ENCODE assay signal across 18 cellular contexts in the genomic region with DNA sequence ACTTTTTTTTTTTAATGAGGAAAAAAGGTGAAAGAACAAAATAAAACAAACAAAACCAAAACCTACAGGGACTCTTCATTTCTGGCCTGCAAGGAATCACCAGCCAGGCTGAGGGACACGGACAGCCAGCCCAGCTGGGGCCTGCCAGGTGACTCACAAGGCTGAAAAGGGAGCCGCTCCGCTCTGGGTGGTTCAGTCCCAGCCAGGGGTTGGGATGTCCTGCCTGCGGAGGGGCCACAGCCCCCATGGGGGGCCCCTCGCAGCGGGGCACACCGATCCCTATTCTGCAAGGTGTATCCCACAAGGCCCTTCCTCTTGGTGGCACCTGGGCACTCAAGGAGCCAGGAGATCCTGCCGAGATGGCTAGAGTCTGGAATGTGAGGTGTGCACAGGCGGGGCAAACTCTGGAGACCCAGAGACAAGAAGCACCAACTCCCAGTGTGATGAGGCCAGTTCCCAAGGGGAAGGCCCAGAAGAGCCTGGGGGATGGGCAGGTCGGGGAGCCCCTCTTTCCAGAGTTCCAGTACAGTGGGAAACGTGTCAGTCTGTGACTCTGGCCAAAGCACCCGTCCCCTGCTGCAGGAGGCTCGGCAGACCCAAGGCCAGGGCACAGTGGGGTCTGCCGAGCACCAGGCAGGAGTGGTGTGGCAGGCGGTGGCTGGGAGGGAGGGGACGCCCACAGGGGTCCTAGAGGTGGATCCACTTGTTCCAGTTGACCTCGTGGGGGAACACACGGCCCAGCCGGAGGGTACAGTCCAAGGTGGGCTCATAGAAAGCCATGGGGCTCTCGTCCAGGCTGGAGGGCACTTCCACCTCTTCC. TPM values are rescaled to one million over a fixed set of nuclear protein-coding genes. Genes with fewer than 3 reads are reported as not detected.
A peak's percentile ranks its signal among the peaks of the same experiment; 100 is the strongest.
DNase-seq lines count a peak whose midpoint lies in the region; ATAC-seq and TF ChIP-seq lines count a peak whose summit lies in the region.
"Had no signal": no experiment of that assay in that cellular context is flagged by ENCODE, and none has a peak within 500 bp of the region (broad histone marks: within the 10 kb centered on the region; RNA-seq: fewer than 3 reads in every experiment).

No MANE protein-coding gene starts in this region.

- H3K79me2 ChIP-seq in H9 (ENCODE audit: insufficient read depth, low read length) = no peaks in the 10 kb centered on the region

- peaks cover 76% of the 10 kb centered on the region for H3K36me3 Mint-ChIP-seq in effector memory CD8-positive, alpha-beta T cell (ENCODE audit: insufficient read depth)
- H3K36me3 Mint-ChIP-seq in naive thymus-derived CD8-positive, alpha-beta T cell = peaks cover 0 to 15% (median 12%) of the 10 kb centered on the region in 3 donors
- peaks cover 12 to 58% (median 36%) of the 10 kb centered on the region in 3 experiments for H3K36me3 Mint-ChIP-seq in H9 (ENCODE audit: insufficient read depth in 1 of 3, low read depth in 3 of 3)

- no peak overlapping the region for H3K14ac ChIP-seq in H9 (ENCODE audit: insufficient read depth, low read length)

- H3K4me3 Mint-ChIP-seq in effector memory CD8-positive, alpha-beta T cell = peak overlapping the region; percentile 33 to 94
- peak overlapping the region in 5 of 10 donors; percentile 15 to 75 (median 36) for H3K4me3 Mint-ChIP-seq in naive thymus-derived CD8-positive, alpha-beta T cell
- no peak overlapping the region for H3K4me3 Mint-ChIP-seq in H9
- H3K4me3 Mint-ChIP-seq: activated CD8-positive, alpha-beta T cell treated with anti-CD3 and anti-CD28 coated beads, Interleukin-2, amount 10 ng/mL, durations not matched to agents 7 days and 5 days; endodermal cell; WTC11 had no signal

- H2AFZ ChIP-seq in H9 (ENCODE audit: low read length) = no peak overlapping the region

- no peaks in the 10 kb centered on the region for H3K23me2 ChIP-seq in H9 (ENCODE audit: insufficient read length, low read depth, low read length, poor library complexity, severe bottlenecking)

- H2BK12ac ChIP-seq in H9 (ENCODE audit: insufficient read length, low read depth, low read length) = no peak overlapping the region

- H4K5ac ChIP-seq in H9 (ENCODE audit: insufficient read length, low read depth, low read length) = no peak overlapping the region

- DNase-seq in AG20443 (ENCODE audit: low spot score) = peak; percentile 61
- DNase-seq in GM03348 (ENCODE audit: low spot score) = peak; percentile 60
- no peak for DNase-seq in effector memory CD8-positive, alpha-beta T cell
- DNase-seq in naive thymus-derived CD8-positive, alpha-beta T cell = no peak
- no peak for DNase-seq in activated CD4-positive, CD25-positive, alpha-beta regulatory T cell (lab: John Stamatoyannopoulos, UW)
- DNase-seq in GF-D8 (lab: John Stamatoyannopoulos, UW) = no peak
- no peak for DNase-seq in EL
- DNase-seq in H9 = no peak
- DNase-seq: activated CD8-positive, alpha-beta T cell treated with anti-CD3 and anti-CD28 coated beads, Interleukin-2, amount 10 ng/mL, durations not matched to agents 7 days and 5 days; central memory CD4-positive, alpha-beta T cell; endodermal cell; Kasumi-1; NCI-H524 treated with DMSO at 0.1 percent for 48 hours; SIG-M5; T-helper 2 cell had no signal

- H4K20me1 ChIP-seq in H9 (ENCODE audit: control insufficient read depth, insufficient read depth, insufficient read length) = no peaks in the 10 kb centered on the region

- TF ChIP-seq CTCF in H9 (conservative IDR thresholded peaks at IDR 0.05) = no peak

- H3K9me3 Mint-ChIP-seq in effector memory CD8-positive, alpha-beta T cell = no peaks in the 10 kb centered on the region
- H3K9me3 Mint-ChIP-seq in naive thymus-derived CD8-positive, alpha-beta T cell = no peaks in the 10 kb centered on the region
- H3K9me3 Mint-ChIP-seq in H9 = no peaks in the 10 kb centered on the region
- H3K9me3 Mint-ChIP-seq: endodermal cell, WTC11 had no signal

- no peak overlapping the region for H4K91ac ChIP-seq in H9 (ENCODE audit: insufficient read length, low read depth, low read length)

- no peak overlapping the region for H2BK20ac ChIP-seq in H9 (ENCODE audit: low read depth, low read length, poor library complexity, severe bottlenecking)

- no peak overlapping the region for H3K4me2 ChIP-seq in H9 (ENCODE audit: insufficient read depth, insufficient read length, low read length)
- H3K4me2 ChIP-seq: smooth muscle cell had no signal

- no peaks in the 10 kb centered on the region for H3K4me1 ChIP-seq in H9 (ENCODE audit: insufficient read depth, low read length)

- no peak overlapping the region for H3T11ph ChIP-seq in H9 (ENCODE audit: low read length)

- no peaks in the 10 kb centered on the region for H3K79me1 ChIP-seq in H9 (ENCODE audit: insufficient read depth, low read depth, low read length, poor library complexity, severe bottlenecking)

- H3K18ac ChIP-seq in H9 (ENCODE audit: insufficient read length, low read depth, low read length) = no peak overlapping the region

- no peak overlapping the region for H3K27ac ChIP-seq in H9 (ENCODE audit: insufficient read length, low read depth, low read length)
- H3K27ac ChIP-seq: suprapubic skin had no signal

- H3K27me3 Mint-ChIP-seq in effector memory CD8-positive, alpha-beta T cell = no peaks in the 10 kb centered on the region
- H3K27me3 Mint-ChIP-seq in naive thymus-derived CD8-positive, alpha-beta T cell = no peaks in the 10 kb centered on the region
- no peaks in the 10 kb centered on the region; the same call in 1 of the 2 replicates for H3K27me3 Mint-ChIP-seq in H9 (ENCODE audit: low read depth)

- POLR2A ChIA-PET in naive thymus-derived CD8-positive, alpha-beta T cell (lab: Charles Lee) = interaction anchor here (0.6 to 8.8 kb wide), 9 partner anchors 11 to 306 kb away, joined by 3 to 120 read pairs (median 3); a partner anchor contains a TSS

- H3K27me3 ChIP-seq in H9 (ENCODE audit: insufficient read depth, low read length) = no peaks in the 10 kb centered on the region
- H3K27me3 ChIP-seq: suprapubic skin had no signal

- no peak for ATAC-seq in effector memory CD8-positive, alpha-beta T cell (replicated peaks)
- ATAC-seq in naive thymus-derived CD8-positive, alpha-beta T cell = no peak
- ATAC-seq: activated CD8-positive, alpha-beta T cell treated with anti-CD3 and anti-CD28 coated beads, Interleukin-2, amount 10 ng/mL, durations not matched to agents 7 days and 5 days; WTC11 had no signal

- peaks cover 53 to 57% of the 10 kb centered on the region in 2 donors for H3K4me1 Mint-ChIP-seq in effector memory CD8-positive, alpha-beta T cell (ENCODE audit: low read depth in 2 of 2)
- peaks cover 38 to 86% (median 71%) of the 10 kb centered on the region in 4 donors for H3K4me1 Mint-ChIP-seq in naive thymus-derived CD8-positive, alpha-beta T cell
- peaks cover 2 to 3% of the 10 kb centered on the region in 2 experiments; a peak in 1 of 4 replicates for H3K4me1 Mint-ChIP-seq in H9
- H3K4me1 Mint-ChIP-seq: endodermal cell, WTC11 had no signal

- H2BK5ac ChIP-seq in H9 (ENCODE audit: insufficient read length, low read length) = no peak overlapping the region

- no peak overlapping the region for H3K56ac ChIP-seq in H9 (ENCODE audit: insufficient read length, low read depth, low read length)

- H3K23ac ChIP-seq in H9 (ENCODE audit: insufficient read length, low read depth, low read length) = no peak overlapping the region

- H3K4ac ChIP-seq in H9 (ENCODE audit: low read depth, low read length) = no peak overlapping the region

- no peak overlapping the region for H2BK15ac ChIP-seq in H9 (ENCODE audit: low read depth, low read length)

- H2BK120ac ChIP-seq in H9 (ENCODE audit: low read depth, low read length, poor library complexity, severe bottlenecking) = no peak overlapping the region

- H2AK5ac ChIP-seq in H9 (ENCODE audit: insufficient read length, low read length) = no peak overlapping the region

- no CpG with 5 or more reads among the region's 20 CpGs for WGBS in H9 (ENCODE audit: extremely low coverage, insufficient read length, low lambda C conversion rate)

- H3K9me3 ChIP-seq in H9 (ENCODE audit: control insufficient read depth, low read depth, low read length) = no peaks in the 10 kb centered on the region
- H3K9me3 ChIP-seq: suprapubic skin had no signal

- H3K27ac Mint-ChIP-seq in effector memory CD8-positive, alpha-beta T cell = peak overlapping the region; percentile 74 to 99
- H3K27ac Mint-ChIP-seq in naive thymus-derived CD8-positive, alpha-beta T cell = peak overlapping the region; percentile 41 to 99 (median 82)
- no peak overlapping the region for H3K27ac Mint-ChIP-seq in H9
- H3K27ac Mint-ChIP-seq: endodermal cell, WTC11 had no signal

- no peak overlapping the region for H3K9ac ChIP-seq in H9 (ENCODE audit: extremely low read depth, insufficient read length, low read length)

- no peak overlapping the region for H4K8ac ChIP-seq in H9 (replicated peaks; ENCODE audit: insufficient read length, low read depth, low read length)

RNA-seq across cellular contexts. Expression of a gene that starts 58.9 kb away (rescaled TPM):
- 10 to 100 TPM; 29.3 to 29.4 TPM for total RNA-seq in naive thymus-derived CD8-positive, alpha-beta T cell
- polyA plus RNA-seq in naive thymus-derived CD8-positive, alpha-beta T cell = 10 to 100 TPM; 26.5 to 47.1 (median 33.9) TPM
- total RNA-seq in H9 (2021) = 0.07 and 0.11 TPM in 2 replicates
- total RNA-seq: smooth muscle cell had no signal
- polyA plus RNA-seq: smooth muscle cell had no signal

Comparison
In these comparisons a context has a peak if more than half of its experiments do, and no peak if none do; other contexts are left out.
1. DNase-seq: peak in AG20443 (single experiment) and GM03348 (single experiment); none in effector memory CD8-positive, alpha-beta T cell (0 of 3), naive thymus-derived CD8-positive, alpha-beta T cell (0 of 10), activated CD4-positive, CD25-positive, alpha-beta regulatory T cell (0 of 4), GF-D8 (single experiment), EL (single experiment) and H9 (single experiment).
2. H3K27ac Mint-ChIP-seq: peak in effector memory CD8-positive, alpha-beta T cell (2 of 2) and naive thymus-derived CD8-positive, alpha-beta T cell (10 of 10); none in H9 (0 of 3).
3. H3K4me3 Mint-ChIP-seq: peak in effector memory CD8-positive, alpha-beta T cell (2 of 2); none in H9 (0 of 2).
4. RNA of a gene that starts 58.9 kb away (total RNA-seq): 29.3 to 29.4 TPM in naive thymus-derived CD8-positive, alpha-beta T cell; 0.07 to 0.11 TPM in H9; every median in the first group is over 10 times any median in the second.